In genomic region chr11:86799680-86800075, GRCh38 we compare ENCODE assay signal across 8 cellular contexts. TPM values are rescaled to one million over a fixed set of nuclear protein-coding genes. Genes with fewer than 3 reads are reported as not detected.
DNase-seq lines count a peak whose midpoint lies in the region; ATAC-seq lines count a peak whose summit lies in the region.

No MANE protein-coding gene starts in this region.

- H4K91ac ChIP-seq in mesenchymal stem cell (ENCODE audit: low read length), result peak overlapping the region; percentile 88

- peak overlapping the region in 1 of 2 experiments; percentile 77 for H3K23ac ChIP-seq in mesenchymal stem cell (ENCODE audit: low read length in 2 of 2)

- peak overlapping the region; percentile 75 for H2BK5ac ChIP-seq in mesenchymal stem cell (ENCODE audit: low read depth, low read length, poor library complexity, severe bottlenecking)

- no peaks in the 10 kb centered on the region for H3K36me3 Mint-ChIP-seq in activated naive CD4-positive, alpha-beta T cell treated with anti-CD3 and anti-CD28 coated beads, Interleukin-2, amount 50 U/mL, for 24 hours
- no peaks in the 10 kb centered on the region for H3K36me3 Mint-ChIP-seq in dendritic cell treated with granulocyte-macrophage colony-stimulating factor and Interleukin-4, amounts not matched to agents 40 ng/mL and 50 ng/mL, for 4 days (ENCODE audit: low read depth)

- peak overlapping the region; percentile 69 for H3K9ac ChIP-seq in mesenchymal stem cell (ENCODE audit: low read length)

- peaks cover 18% of the 10 kb centered on the region for H3K4me1 Mint-ChIP-seq in activated naive CD4-positive, alpha-beta T cell treated with anti-CD3 and anti-CD28 coated beads, Interleukin-2, amount 50 U/mL, for 24 hours
- H3K4me1 Mint-ChIP-seq in dendritic cell treated with granulocyte-macrophage colony-stimulating factor and Interleukin-4, amounts not matched to agents 40 ng/mL and 50 ng/mL, for 4 days (ENCODE audit: low read depth), result peaks cover 11% of the 10 kb centered on the region

- H3K27ac Mint-ChIP-seq in activated naive CD4-positive, alpha-beta T cell treated with anti-CD3 and anti-CD28 coated beads, Interleukin-2, amount 50 U/mL, for 24 hours, result no peak overlapping the region
- peak overlapping the region; percentile 56 for H3K27ac Mint-ChIP-seq in dendritic cell treated with granulocyte-macrophage colony-stimulating factor and Interleukin-4, amounts not matched to agents 40 ng/mL and 50 ng/mL, for 4 days

- H2AK5ac ChIP-seq in mesenchymal stem cell (ENCODE audit: low read length, severe bottlenecking), result peak overlapping the region; percentile 76

- H3K27ac ChIP-seq in mesenchymal stem cell (ENCODE audit: low read length, poor library complexity, severe bottlenecking) (peak overlapping the region; percentile 96), aorta (ENCODE audit: low read depth in 1 of 2, low read length in 2 of 2) (peak overlapping the region; percentile 2 to 15)

- H3K4me3 Mint-ChIP-seq in activated naive CD4-positive, alpha-beta T cell treated with anti-CD3 and anti-CD28 coated beads, Interleukin-2, amount 50 U/mL, for 24 hours, result peak overlapping the region; percentile 70
- peak overlapping the region; percentile 73 for H3K4me3 Mint-ChIP-seq in dendritic cell treated with granulocyte-macrophage colony-stimulating factor and Interleukin-4, amounts not matched to agents 40 ng/mL and 50 ng/mL, for 4 days

- H3K4me3 ChIP-seq in mesenchymal stem cell (ENCODE audit: insufficient read depth in 1 of 2, low read depth in 1 of 2, low read length in 2 of 2) (peak overlapping the region; percentile 73 to 90), aorta (ENCODE audit: low read length in 2 of 2) (peak overlapping the region; percentile 20 to 75)

- peak overlapping the region; percentile 64 for H3K4me2 ChIP-seq in mesenchymal stem cell (ENCODE audit: low read length, poor library complexity, severe bottlenecking)

- peak overlapping the region; percentile 50 for H2BK120ac ChIP-seq in mesenchymal stem cell (ENCODE audit: low read depth, low read length)

- intact Hi-C loops in dendritic cell treated with granulocyte-macrophage colony-stimulating factor and Interleukin-4, amounts not matched to agents 40 ng/mL and 50 ng/mL, for 4 days (cut with micrococcal nuclease), result loop anchor here (10.0 kb wide), 1 partner anchor 1485 kb away; no protein-coding TSS in a partner anchor
- intact Hi-C loops in aorta (cut with DNase I), result loop anchor here (2.0 to 5.0 kb wide), 4 partner anchors 57 to 167 kb away; partner anchors contain the start of gene ME3 (in 2 of the 2)

- H3K36me3 ChIP-seq in mesenchymal stem cell (ENCODE audit: control insufficient read depth in 1 of 2, insufficient read depth in 2 of 2, low read depth in 1 of 2, low read length in 2 of 2) (no peaks in the 10 kb centered on the region), aorta (ENCODE audit: control insufficient read depth in 1 of 2, insufficient read depth in 2 of 2, low read length in 1 of 2) (no peaks in the 10 kb centered on the region)

- H2AFZ ChIP-seq in mesenchymal stem cell (ENCODE audit: low read depth, low read length), result peak overlapping the region; percentile 29

- no peaks in the 10 kb centered on the region for H3K27me3 ChIP-seq in mesenchymal stem cell (ENCODE audit: control insufficient read depth in 1 of 2, insufficient read depth in 1 of 2, low read length in 2 of 2)
- H3K27me3 ChIP-seq in aorta (ENCODE audit: control insufficient read depth in 1 of 2, insufficient read depth in 2 of 2, low read length in 1 of 2), result no peaks in the 10 kb centered on the region

- H4K8ac ChIP-seq in mesenchymal stem cell (ENCODE audit: low read length), result peak overlapping the region; percentile 81

- peaks cover 6% of the 10 kb centered on the region for H3K4me1 ChIP-seq in mesenchymal stem cell (ENCODE audit: control insufficient read depth, insufficient read depth, low read depth, low read length)
- no peaks in the 10 kb centered on the region for H3K4me1 ChIP-seq in aorta (ENCODE audit: control insufficient read depth in 1 of 2, insufficient read depth in 2 of 2, low read length in 2 of 2)

- peak overlapping the region; percentile 73 to 96 for H3K18ac ChIP-seq in mesenchymal stem cell (ENCODE audit: low read depth in 1 of 2, low read length in 2 of 2)

- no peaks in the 10 kb centered on the region for H3K9me3 Mint-ChIP-seq in activated naive CD4-positive, alpha-beta T cell treated with anti-CD3 and anti-CD28 coated beads, Interleukin-2, amount 50 U/mL, for 24 hours
- no peaks in the 10 kb centered on the region for H3K9me3 Mint-ChIP-seq in dendritic cell treated with granulocyte-macrophage colony-stimulating factor and Interleukin-4, amounts not matched to agents 40 ng/mL and 50 ng/mL, for 4 days

- peak overlapping the region; percentile 82 for H2BK15ac ChIP-seq in mesenchymal stem cell (ENCODE audit: low read depth, poor library complexity, severe bottlenecking)

- peak overlapping the region; percentile 4 to 80 for H2BK12ac ChIP-seq in mesenchymal stem cell (ENCODE audit: low read length in 2 of 2)

- H3K4ac ChIP-seq in mesenchymal stem cell (ENCODE audit: low read depth in 1 of 2, low read length in 2 of 2), result peak overlapping the region; percentile 83 to 96

- DNase-seq in activated naive CD4-positive, alpha-beta T cell (lab: John Stamatoyannopoulos, UW), result no peak
- DNase-seq in mesenchymal stem cell (peak; percentile 67), aorta (no peak), SW 1271 (lab: John Stamatoyannopoulos, UW) (no peak), amniotic stem cell (lab: John Stamatoyannopoulos, UW) (no peak)

- WGBS in mesenchymal stem cell, result 14% methylated on average over 13 of the region's 13 CpGs
- whole genome bisulfite sequencing in aorta, 2 donors, result 40 to 43% methylated on average over 13 of the region's 13 CpGs

- H3K9me3 ChIP-seq in mesenchymal stem cell (ENCODE audit: control insufficient read depth, low read length), result no peaks in the 10 kb centered on the region
- H3K9me3 ChIP-seq in aorta (ENCODE audit: control insufficient read depth, low read length), result no peaks in the 10 kb centered on the region

- ATAC-seq in aorta (ENCODE audit: low FRiP score) (peak; percentile 28), GM21367 (IDR thresholded peaks at IDR 0.05; ENCODE audit: unreplicated experiment) (no peak)

- H3K27me3 Mint-ChIP-seq in activated naive CD4-positive, alpha-beta T cell treated with anti-CD3 and anti-CD28 coated beads, Interleukin-2, amount 50 U/mL, for 24 hours, result peaks cover 33% of the 10 kb centered on the region
- peaks cover 55% of the 10 kb centered on the region for H3K27me3 Mint-ChIP-seq in dendritic cell treated with granulocyte-macrophage colony-stimulating factor and Interleukin-4, amounts not matched to agents 40 ng/mL and 50 ng/mL, for 4 days

- H3K79me1 ChIP-seq in mesenchymal stem cell (replicated peaks; ENCODE audit: low read length, poor library complexity, severe bottlenecking), result no peaks in the 10 kb centered on the region

- peak overlapping the region; percentile 2 to 25 for H3K14ac ChIP-seq in mesenchymal stem cell (ENCODE audit: low read length in 2 of 2)

RNA-seq across cellular contexts. Expression of gene PRSS23, which starts 0.7 kb away (rescaled TPM):
- polyA plus RNA-seq in mesenchymal stem cell (2013, experiment 1 of 2), result 324 TPM
- polyA plus RNA-seq in mesenchymal stem cell (2013, experiment 2 of 2), result 337 TPM
- 100 to 1,000 TPM; 109 to 245 TPM for total RNA-seq in aorta
- 100 to 1,000 TPM in 1 of 2 donors, 10 to 100 TPM in 1; 68.1 to 140 TPM for polyA plus RNA-seq in aorta
